In genomic region chr5:151660616-151661015, GRCh38 we compare ENCODE assay signal across 14 cellular contexts. TPM values are rescaled to one million over a fixed set of nuclear protein-coding genes. Genes with fewer than 3 reads are reported as not detected.
A peak's percentile ranks its signal among the peaks of the same experiment; 100 is the strongest.
DNase-seq lines count a peak whose midpoint lies in the region; ATAC-seq and TF ChIP-seq lines count a peak whose summit lies in the region.
"Had no signal": no experiment of that assay in that cellular context is flagged by ENCODE, and none has a peak within 500 bp of the region (broad histone marks: within the 10 kb centered on the region; RNA-seq: fewer than 3 reads in every experiment).

No MANE protein-coding gene starts in this region.

- H3K9me3 Mint-ChIP-seq in HFFc6 (no peaks in the 10 kb centered on the region), endothelial cell (ENCODE audit: unreplicated experiment) (no peaks in the 10 kb centered on the region)
- H3K9me3 Mint-ChIP-seq: T-helper 2 cell treated with Interferon-gamma antibody and Interleukin-4, amounts not matched to agents 5 μg/mL and 100 μg/mL, for 36 hours had no signal

- 46 to 69% (median 51%) methylated on average over 5 of the region's 5 CpGs for WGBS in stomach, 5 donors

- H3K4me1 ChIP-seq in stomach: peaks cover 11 to 36% (median 20%) of the 10 kb centered on the region in 4 donors

- H3K36me3 Mint-ChIP-seq in HFFc6 (ENCODE audit: low read depth) (peaks cover 39% of the 10 kb centered on the region), endothelial cell (ENCODE audit: low read depth, unreplicated experiment) (peaks cover 36% of the 10 kb centered on the region)

- H3K27me3 Mint-ChIP-seq in HFFc6 (ENCODE audit: insufficient read depth) (peaks cover 20% of the 10 kb centered on the region), endothelial cell (ENCODE audit: unreplicated experiment) (peaks cover 14% of the 10 kb centered on the region)

- H3K4me3 ChIP-seq in stomach: no peak overlapping the region

- intact Hi-C loops in stomach (cut with DNase I; ENCODE audit: low total_unique reads): no loop called here

- H3K4me3 Mint-ChIP-seq in HFFc6 (peak overlapping the region; percentile 49), endothelial cell (ENCODE audit: unreplicated experiment) (no peak overlapping the region)
- H3K4me3 Mint-ChIP-seq: T-helper 2 cell treated with Interferon-gamma antibody and Interleukin-4, amounts not matched to agents 5 μg/mL and 100 μg/mL, for 36 hours had no signal

- TF ChIP-seq CTCF in HFFc6 (IDR thresholded peaks at IDR 0.05) (no peak; the same call in 1 of the 2 replicates), stomach (IDR thresholded peaks at IDR 0.05) (no peak), endothelial cell (IDR thresholded peaks at IDR 0.05; ENCODE audit: unreplicated experiment) (no peak)

- ATAC-seq in GM18505 (IDR thresholded peaks at IDR 0.05; ENCODE audit: unreplicated experiment): no peak
- ATAC-seq in GM21619 (IDR thresholded peaks at IDR 0.05; ENCODE audit: unreplicated experiment): no peak

- TF ChIP-seq POLR2A in stomach (IDR thresholded peaks at IDR 0.05): no peak
- no peak for TF ChIP-seq POLR2A in GM18505 (IDR thresholded peaks at IDR 0.05; ENCODE audit: borderline replicate concordance, extremely low read depth, insufficient read depth, insufficient read length)

- peak overlapping the region; percentile 93 for H3K27ac Mint-ChIP-seq in HFFc6
- H3K27ac Mint-ChIP-seq in endothelial cell (ENCODE audit: unreplicated experiment): no peak overlapping the region
- H3K27ac Mint-ChIP-seq: T-helper 2 cell treated with Interferon-gamma antibody and Interleukin-4, amounts not matched to agents 5 μg/mL and 100 μg/mL, for 36 hours had no signal

- TF ChIP-seq EP300 in stomach (IDR thresholded peaks at IDR 0.05): no peak

- H3K27ac ChIP-seq in stomach: peak overlapping the region in 3 of 5 donors; percentile 26 to 29 (median 27)
- H3K27ac ChIP-seq: KMS-11 had no signal

- H3K4me1 Mint-ChIP-seq in HFFc6 (ENCODE audit: low read depth): peaks cover 77% of the 10 kb centered on the region
- H3K4me1 Mint-ChIP-seq in endothelial cell (ENCODE audit: unreplicated experiment): peaks cover 31% of the 10 kb centered on the region

- peaks cover 0 to 40% (median 21%) of the 10 kb centered on the region in 4 donors for H3K36me3 ChIP-seq in stomach

- peak; percentile 86 for DNase-seq in HFFc6
- peak; percentile 62 for DNase-seq in astrocyte of the hippocampus (ENCODE audit: low read depth, low spot score)
- peak; percentile 61 for DNase-seq in glomerular visceral epithelial cell (ENCODE audit: extremely low spot score)
- DNase-seq in stomach: no peak
- DNase-seq in NCI-H1092 (lab: John Stamatoyannopoulos, UW): no peak
- DNase-seq in endothelial cell (ENCODE audit: low spot score): no peak
- DNase-seq: activated CD8-positive, alpha-beta memory T cell treated with anti-CD3 and anti-CD28 coated beads for 24 hours; activated naive CD4-positive, alpha-beta T cell treated with anti-CD3 and anti-CD28 coated beads, Interleukin-2, amount 50 U/mL, for 16 hours; Calu3; H7 had no signal

- no peaks in the 10 kb centered on the region for H3K27me3 ChIP-seq in stomach

- H3K9me3 ChIP-seq in stomach: no peaks in the 10 kb centered on the region

RNA-seq across cellular contexts. Expression of gene SPARC, which starts 26.1 kb away (rescaled TPM):
- 1,000 to 10,000 TPM; 3,729 to 5,836 (median 4,094) TPM for total RNA-seq in HFFc6 (2021; fragmentation: NEBNext Ultra II Directional; extraction: Animal tissue kit (Norgen Biotek cat#: 25700))
- total RNA-seq in stomach (1,000 to 10,000 TPM in 1 of 5 donors, 100 to 1,000 TPM in 3, 10 to 100 TPM in 1; 36.2 to 1,348 (median 170) TPM), endothelial cell (ENCODE audit: unreplicated experiment) (1,214 TPM)
- 10 to 100 TPM; 80.9 to 87.7 (median 86.7) TPM for polyA plus RNA-seq in stomach
- total RNA-seq: Calu3 had no signal

Comparison
In these comparisons a context has a peak if more than half of its experiments do, and no peak if none do; other contexts are left out.
1. DNase-seq: peak in HFFc6 (single experiment), astrocyte of the hippocampus (single experiment) and glomerular visceral epithelial cell (single experiment); none in stomach (single experiment), NCI-H1092 (single experiment) and endothelial cell (single experiment).